ENCODE assay signal across 9 cellular contexts in the genomic region with DNA sequence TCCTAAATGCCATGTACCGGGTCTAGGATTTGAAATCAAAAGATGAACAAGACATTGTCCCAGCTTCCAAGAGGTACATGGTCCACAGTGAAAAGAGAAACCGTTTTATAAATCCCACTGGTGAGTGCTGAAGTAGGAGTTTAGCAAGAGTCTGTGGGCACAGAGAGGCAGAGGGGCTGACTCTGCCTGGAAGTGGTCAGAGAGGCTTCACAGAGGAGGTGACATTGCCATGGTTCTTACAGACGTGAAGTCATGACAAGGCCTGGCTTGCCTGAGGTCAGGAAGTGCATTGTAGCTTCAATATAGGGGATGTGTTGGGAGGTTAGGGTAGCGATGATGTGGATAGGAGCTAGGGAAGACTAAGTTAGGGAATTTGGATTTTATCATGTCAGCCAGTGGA. TPM values are rescaled to one million over a fixed set of nuclear protein-coding genes. Genes with fewer than 3 reads are reported as not detected.
DNase-seq lines count a peak whose midpoint lies in the region; ATAC-seq and TF ChIP-seq lines count a peak whose summit lies in the region.
"Had no signal": no experiment of that assay in that cellular context is flagged by ENCODE, and none has a peak within 500 bp of the region (broad histone marks: within the 10 kb centered on the region; RNA-seq: fewer than 3 reads in every experiment).

No MANE protein-coding gene starts in this region.

- H3K9me3 Mint-ChIP-seq in HFFc6 (no peaks in the 10 kb centered on the region), neural crest cell (no peaks in the 10 kb centered on the region)
- no peaks in the 10 kb centered on the region for H3K9me3 Mint-ChIP-seq in activated naive CD8-positive, alpha-beta T cell treated with anti-CD3 and anti-CD28 coated beads, Interleukin-2, amount 50 U/mL, for 24 hours

- ATAC-seq in activated naive CD8-positive, alpha-beta T cell treated with anti-CD3 and anti-CD28 coated beads, Interleukin-2, amount 50 U/mL, for 24 hours, result peak; percentile 62
- ATAC-seq in HG03045 (IDR thresholded peaks at IDR 0.05; ENCODE audit: unreplicated experiment), result no peak
- no peak for ATAC-seq in HG03571 (IDR thresholded peaks at IDR 0.05; ENCODE audit: unreplicated experiment)

- H3K36me3 Mint-ChIP-seq in HFFc6 (ENCODE audit: low read depth), result 0 out of 2 replicates have a peak, but pooled peaks cover 5% of the 10 kb centered on the region
- H3K36me3 Mint-ChIP-seq in activated naive CD8-positive, alpha-beta T cell treated with anti-CD3 and anti-CD28 coated beads, Interleukin-2, amount 50 U/mL, for 24 hours (ENCODE audit: low read depth), result peaks cover 7% of the 10 kb centered on the region
- no peaks in the 10 kb centered on the region for H3K36me3 Mint-ChIP-seq in neural crest cell (ENCODE audit: low read depth)

- 0 out of 2 replicates have a peak, but pooled peaks cover 1% of the 10 kb centered on the region for H3K27me3 Mint-ChIP-seq in HFFc6 (ENCODE audit: insufficient read depth)
- no peaks in the 10 kb centered on the region for H3K27me3 Mint-ChIP-seq in activated naive CD8-positive, alpha-beta T cell treated with anti-CD3 and anti-CD28 coated beads, Interleukin-2, amount 50 U/mL, for 24 hours
- H3K27me3 Mint-ChIP-seq in neural crest cell (ENCODE audit: low read depth), result no peaks in the 10 kb centered on the region

- H3K4me1 Mint-ChIP-seq in HFFc6 (ENCODE audit: low read depth) (peaks cover 91% of the 10 kb centered on the region), neural crest cell (peaks cover 52% of the 10 kb centered on the region)
- H3K4me1 Mint-ChIP-seq in activated naive CD8-positive, alpha-beta T cell treated with anti-CD3 and anti-CD28 coated beads, Interleukin-2, amount 50 U/mL, for 24 hours, result peaks cover 86% of the 10 kb centered on the region

- H3K4me3 Mint-ChIP-seq in HFFc6 (peak overlapping the region; percentile 58), neural crest cell (no peak overlapping the region)
- H3K4me3 Mint-ChIP-seq in activated naive CD8-positive, alpha-beta T cell treated with anti-CD3 and anti-CD28 coated beads, Interleukin-2, amount 50 U/mL, for 24 hours, result no peak overlapping the region

- TF ChIP-seq CTCF in C4-2B (conservative IDR thresholded peaks at IDR 0.05), result no peak
- TF ChIP-seq CTCF in HFFc6 (IDR thresholded peaks at IDR 0.05), result no peak
- TF ChIP-seq CTCF in neural crest cell (conservative IDR thresholded peaks at IDR 0.05), result no peak

- peak overlapping the region; percentile 90 for H3K27ac ChIP-seq in C4-2B

- H3K27ac Mint-ChIP-seq in HFFc6 (peak overlapping the region; percentile 76), neural crest cell (ENCODE audit: unreplicated experiment) (peak overlapping the region; percentile 65)
- peak overlapping the region; percentile 28 for H3K27ac Mint-ChIP-seq in activated naive CD8-positive, alpha-beta T cell treated with anti-CD3 and anti-CD28 coated beads, Interleukin-2, amount 50 U/mL, for 24 hours

- no peak for DNase-seq in HFFc6
- no peak for DNase-seq in activated naive CD8-positive, alpha-beta T cell treated with anti-CD3 and anti-CD28 coated beads, Interleukin-2, amount 50 U/mL, for 24 hours
- no peak for DNase-seq in neural crest cell (ENCODE audit: low read depth, low spot score)
- no peak for DNase-seq in COLO829 (ENCODE audit: low spot score)
- DNase-seq: anterior cingulate cortex, NCI-H2107 had no signal

RNA-seq across cellular contexts. Expression of gene MAPKAPK2, which starts 28.4 kb away (rescaled TPM):
- 10 to 100 TPM; 80.0 to 89.1 (median 86.0) TPM for total RNA-seq in HFFc6 (2021; fragmentation: NEBNext Ultra II Directional; extraction: Animal tissue kit (Norgen Biotek cat#: 25700))
- 77.7 and 78.7 TPM in 2 replicates for total RNA-seq in neural crest cell

RNA-seq across cellular contexts. Expression of gene IL19, which starts 57.5 kb away (rescaled TPM):
- not detected for total RNA-seq in HFFc6 (2021; fragmentation: NEBNext Ultra II Directional; extraction: Animal tissue kit (Norgen Biotek cat#: 25700))
- not detected in 2 replicates for total RNA-seq in neural crest cell

RNA-seq across cellular contexts. Expression of gene IL10, which starts 59.2 kb away (rescaled TPM):
- total RNA-seq in HFFc6 (2021; fragmentation: NEBNext Ultra II Directional; extraction: Animal tissue kit (Norgen Biotek cat#: 25700)), result not detected
- total RNA-seq in neural crest cell, result not detected in 2 replicates
